Comparison of ENCODE assay signal across 9 cellular contexts in the genomic region with DNA sequence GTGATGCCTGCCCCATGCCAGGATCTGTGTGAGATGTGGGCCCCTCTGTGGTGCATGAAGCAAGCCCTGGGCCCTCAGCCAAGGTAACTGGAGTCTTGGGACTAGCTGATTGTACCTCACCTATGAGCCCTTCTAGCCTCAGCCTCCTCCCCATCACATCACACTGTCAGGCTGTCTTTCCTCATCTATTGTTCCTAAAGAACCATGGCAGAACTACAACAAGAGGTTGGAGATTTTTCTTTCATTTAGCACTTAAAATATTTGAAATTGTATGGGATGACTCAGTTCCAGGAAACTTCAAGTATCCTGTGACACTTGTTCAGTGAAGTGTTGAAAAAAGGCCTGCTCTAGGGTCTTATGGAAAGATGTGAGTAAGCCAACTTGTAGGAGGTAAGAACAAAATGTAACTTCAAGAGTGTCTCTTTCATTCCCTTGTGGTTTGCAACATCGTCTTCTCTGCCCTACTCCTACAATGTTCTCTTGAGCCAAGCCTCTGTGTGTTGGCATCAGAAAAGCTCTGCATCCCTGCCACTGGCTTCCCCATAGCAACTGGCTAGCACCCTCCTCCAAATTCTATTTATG. TPM values are rescaled to one million over a fixed set of nuclear protein-coding genes. Genes with fewer than 3 reads are reported as not detected.
A peak's percentile ranks its signal among the peaks of the same experiment; 100 is the strongest.
DNase-seq lines count a peak whose midpoint lies in the region; ATAC-seq and TF ChIP-seq lines count a peak whose summit lies in the region.
"Had no signal": no experiment of that assay in that cellular context is flagged by ENCODE, and none has a peak within 500 bp of the region (broad histone marks: within the 10 kb centered on the region; RNA-seq: fewer than 3 reads in every experiment).

No MANE protein-coding gene starts in this region.

- no peak overlapping the region for H2AFZ ChIP-seq in OCI-LY7 (ENCODE audit: low read length)

- POLR2A ChIA-PET in OCI-LY7 (lab: Charles Lee): interaction anchor here (1.1 to 2.0 kb wide), 3 partner anchors 10 to 31 kb away, joined by 3 to 11 read pairs (median 3); no protein-coding TSS in a partner anchor

- H3K36me3 ChIP-seq in OCI-LY7 (ENCODE audit: insufficient read depth, low read length): no peaks in the 10 kb centered on the region
- H3K36me3 ChIP-seq: prostate gland had no signal

- no peak for TF ChIP-seq CTCF in OCI-LY7 (conservative IDR thresholded peaks at IDR 0.05; ENCODE audit: low read length)

- no peak overlapping the region for H3K27ac ChIP-seq in OCI-LY7 (ENCODE audit: low read depth, low read length, poor library complexity, severe bottlenecking)
- H3K27ac ChIP-seq: prostate gland had no signal

- no peak overlapping the region for H3K4me2 ChIP-seq in OCI-LY7 (ENCODE audit: low read length)

- H3K9me2 ChIP-seq in OCI-LY7 (ENCODE audit: insufficient read depth, low read length): 0 out of 2 replicates have a peak, but pooled peaks cover 5% of the 10 kb centered on the region

- CTCF ChIA-PET in OCI-LY7 (lab: Charles Lee; ENCODE audit: unreplicated experiment): no interaction called here

- no peaks in the 10 kb centered on the region for H4K20me1 ChIP-seq in OCI-LY7 (ENCODE audit: insufficient read depth, low read length)

- no peak overlapping the region for H3K4me3 ChIP-seq in OCI-LY7 (ENCODE audit: low read depth, low read length, poor library complexity, severe bottlenecking)
- H3K4me3 ChIP-seq: prostate gland had no signal

- intact Hi-C loops in OCI-LY7 (cut with micrococcal nuclease; ENCODE audit: unreplicated experiment): no loop called here

- DNase-seq in stimulated activated CD4-positive, alpha-beta T cell treated with anti-CD3 and anti-CD28 coated beads, Interleukin-15, amount 100 ng/mL, for 24 hours: peak; percentile 25
- no peak for DNase-seq in stimulated activated CD4-positive, alpha-beta T cell treated with anti-CD3 and anti-CD28 coated beads, Interleukin-4, amount 100 ng/mL, for 1 hour
- DNase-seq in anterior cingulate cortex (lab: John Stamatoyannopoulos, UW) (peak in 31 of 58 donors; percentile 1 to 76 (median 25)), inferior parietal cortex (ENCODE audit: extremely low spot score) (peak; percentile 52), OCI-LY7 (ENCODE audit: low spot score) (no peak), NCI-H2081 treated with DMSO at 0.1 percent for 48 hours (lab: John Stamatoyannopoulos, UW) (no peak)
- no peak for DNase-seq in stimulated activated CD4-positive, alpha-beta T cell treated with anti-CD3 and anti-CD28 coated beads, Interleukin-4, amount 100 ng/mL, for 24 hours

- peaks cover 5% of the 10 kb centered on the region; the same call in 1 of the 2 replicates for H3K9me3 ChIP-seq in OCI-LY7 (ENCODE audit: low read length)
- H3K9me3 ChIP-seq: prostate gland had no signal

- no TSS peak for BruUV-seq in OCI-LY7 (replicated peaks; lab: Mats Ljungman, UMichigan)

- ATAC-seq in GM19463 (IDR thresholded peaks at IDR 0.05; ENCODE audit: unreplicated experiment): no peak

- no peaks in the 10 kb centered on the region for H3K79me2 ChIP-seq in OCI-LY7 (ENCODE audit: insufficient read depth, low read depth, low read length)

- H3K4me1 ChIP-seq in OCI-LY7 (ENCODE audit: insufficient read depth, low read length, poor library complexity, severe bottlenecking): peaks cover 3% of the 10 kb centered on the region
- H3K4me1 ChIP-seq: prostate gland had no signal

RNA-seq across cellular contexts. Expression of a gene that starts 58.7 kb away (rescaled TPM):
- 9.7 and 10.0 TPM in 2 replicates for total RNA-seq in OCI-LY7 (2014; rRNA removed; shearing (Covaris generic))
- total RNA-seq in OCI-LY7 (2022): 13.4 and 14.8 TPM in 2 replicates

Comparison
In these comparisons a context has a peak if more than half of its experiments do, and no peak if none do; other contexts are left out.
1. DNase-seq: peak in stimulated activated CD4-positive, alpha-beta T cell treated with anti-CD3 and anti-CD28 coated beads, Interleukin-15, amount 100 ng/mL, for 24 hours (single experiment), anterior cingulate cortex (31 of 58) and inferior parietal cortex (single experiment); none in stimulated activated CD4-positive, alpha-beta T cell treated with anti-CD3 and anti-CD28 coated beads, Interleukin-4, amount 100 ng/mL, for 1 hour (single experiment), stimulated activated CD4-positive, alpha-beta T cell treated with anti-CD3 and anti-CD28 coated beads, Interleukin-4, amount 100 ng/mL, for 24 hours (single experiment), OCI-LY7 (single experiment) and NCI-H2081 treated with DMSO at 0.1 percent for 48 hours (single experiment).